ENCODE assay signal across 8 cellular contexts in genomic region chr7:101538596-101539459, GRCh38.
DNase-seq lines count a peak whose midpoint lies in the region; ATAC-seq and TF ChIP-seq lines count a peak whose summit lies in the region.

No MANE protein-coding gene starts in this region.

- H3K27ac ChIP-seq in neural cell (ENCODE audit: low read length): no peak overlapping the region

- H3F3A ChIP-seq in neural cell (ENCODE audit: insufficient read depth, low read length, poor library complexity, severe bottlenecking): no peaks in the 10 kb centered on the region

- H4K20me1 ChIP-seq in neural cell (ENCODE audit: insufficient read depth): no peaks in the 10 kb centered on the region

- no peak for TF ChIP-seq EP300 in neural cell (conservative IDR thresholded peaks at IDR 0.05; ENCODE audit: poor library complexity, severe bottlenecking)

- TF ChIP-seq RAD21 in neural cell (conservative IDR thresholded peaks at IDR 0.05): peak; percentile 45

- no peak overlapping the region for H2AFZ ChIP-seq in neural cell (ENCODE audit: low read depth, low read length)

- no peaks in the 10 kb centered on the region for H3K9me3 ChIP-seq in neural cell (ENCODE audit: low read length)

- no peaks in the 10 kb centered on the region for H3K79me2 ChIP-seq in neural cell (replicated peaks; ENCODE audit: insufficient read depth, low read length)

- no peaks in the 10 kb centered on the region for H3K9me2 ChIP-seq in neural cell (ENCODE audit: insufficient read depth, low read length)

- peak; percentile 59 for ATAC-seq in esophagus mucosa
- ATAC-seq in HG03175 (IDR thresholded peaks at IDR 0.05; ENCODE audit: unreplicated experiment): no peak

- peak; percentile 58 for TF ChIP-seq CTCF in neural cell (IDR thresholded peaks at IDR 0.05; ENCODE audit: poor library complexity, severe bottlenecking)

- no peak overlapping the region for H3K4me3 ChIP-seq in neural cell (ENCODE audit: low read length)

- H3K4me2 ChIP-seq in neural cell (ENCODE audit: low read length): no peak overlapping the region

- no peaks in the 10 kb centered on the region for H3K36me3 ChIP-seq in neural cell (ENCODE audit: insufficient read depth, low read length)

- no peak overlapping the region for H3K9ac ChIP-seq in neural cell (ENCODE audit: low read length)

- no peaks in the 10 kb centered on the region for H3K27me3 ChIP-seq in neural cell (ENCODE audit: insufficient read depth, low read depth, low read length)

- DNase-seq in NK-92 treated with Interleukin-12 subunit alpha and Interleukin-12 subunit beta, amount 100 ng/mL, for 24 hours (lab: John Stamatoyannopoulos, UW): peak; percentile 57
- DNase-seq in NK-92 (lab: John Stamatoyannopoulos, UW; ENCODE audit: unreplicated experiment) (no peak), NCI-H69 (lab: John Stamatoyannopoulos, UW) (peak; percentile 44), activated T-cell treated with anti-CD3 and anti-CD28 coated beads for 1 hour (ENCODE audit: low read depth) (peak; percentile 57), superior temporal gyrus (ENCODE audit: extremely low spot score) (peak; percentile 63)

TF ChIP-seq in neural cell, 6 proteins besides CTCF, POLR2A, EP300 and RAD21:
- TF ChIP-seq POLR2AphosphoS5 (IDR thresholded peaks at IDR 0.05): no peak
- TF ChIP-seq, protein P1, sequence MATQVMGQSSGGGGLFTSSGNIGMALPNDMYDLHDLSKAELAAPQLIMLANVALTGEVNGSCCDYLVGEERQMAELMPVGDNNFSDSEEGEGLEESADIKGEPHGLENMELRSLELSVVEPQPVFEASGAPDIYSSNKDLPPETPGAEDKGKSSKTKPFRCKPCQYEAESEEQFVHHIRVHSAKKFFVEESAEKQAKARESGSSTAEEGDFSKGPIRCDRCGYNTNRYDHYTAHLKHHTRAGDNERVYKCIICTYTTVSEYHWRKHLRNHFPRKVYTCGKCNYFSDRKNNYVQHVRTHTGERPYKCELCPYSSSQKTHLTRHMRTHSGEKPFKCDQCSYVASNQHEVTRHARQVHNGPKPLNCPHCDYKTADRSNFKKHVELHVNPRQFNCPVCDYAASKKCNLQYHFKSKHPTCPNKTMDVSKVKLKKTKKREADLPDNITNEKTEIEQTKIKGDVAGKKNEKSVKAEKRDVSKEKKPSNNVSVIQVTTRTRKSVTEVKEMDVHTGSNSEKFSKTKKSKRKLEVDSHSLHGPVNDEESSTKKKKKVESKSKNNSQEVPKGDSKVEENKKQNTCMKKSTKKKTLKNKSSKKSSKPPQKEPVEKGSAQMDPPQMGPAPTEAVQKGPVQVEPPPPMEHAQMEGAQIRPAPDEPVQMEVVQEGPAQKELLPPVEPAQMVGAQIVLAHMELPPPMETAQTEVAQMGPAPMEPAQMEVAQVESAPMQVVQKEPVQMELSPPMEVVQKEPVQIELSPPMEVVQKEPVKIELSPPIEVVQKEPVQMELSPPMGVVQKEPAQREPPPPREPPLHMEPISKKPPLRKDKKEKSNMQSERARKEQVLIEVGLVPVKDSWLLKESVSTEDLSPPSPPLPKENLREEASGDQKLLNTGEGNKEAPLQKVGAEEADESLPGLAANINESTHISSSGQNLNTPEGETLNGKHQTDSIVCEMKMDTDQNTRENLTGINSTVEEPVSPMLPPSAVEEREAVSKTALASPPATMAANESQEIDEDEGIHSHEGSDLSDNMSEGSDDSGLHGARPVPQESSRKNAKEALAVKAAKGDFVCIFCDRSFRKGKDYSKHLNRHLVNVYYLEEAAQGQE (IDR thresholded peaks at IDR 0.05; ENCODE audit: borderline replicate concordance): no peak
- TF ChIP-seq EZH2 (IDR thresholded peaks at IDR 0.05; ENCODE audit: borderline replicate concordance, insufficient read depth, low read length, poor library complexity, severe bottlenecking): no peak
- peak; percentile 33 for TF ChIP-seq SMC3 (conservative IDR thresholded peaks at IDR 0.05; ENCODE audit: poor library complexity)
- no peak for TF ChIP-seq TAF1 (IDR thresholded peaks at IDR 0.05; ENCODE audit: low read depth)
